Comparison of ENCODE assay signal across 8 cellular contexts in genomic region chr21:36260030-36260787, GRCh38. TPM values are rescaled to one million over a fixed set of nuclear protein-coding genes. Genes with fewer than 3 reads are reported as not detected.
DNase-seq lines count a peak whose midpoint lies in the region; ATAC-seq, FAIRE-seq and TF ChIP-seq lines count a peak whose summit lies in the region.

No MANE protein-coding gene starts in this region.

- H3K36me3 ChIP-seq in KOPT-K1 (ENCODE audit: insufficient read depth, low read length) (peaks cover 41% of the 10 kb centered on the region), SJSA1 (no peaks in the 10 kb centered on the region), GM12878 (ENCODE audit: control insufficient read depth in 2 of 2, insufficient read depth in 2 of 2, low read length in 1 of 2) (no peaks in the 10 kb centered on the region), hepatocyte (replicated peaks; ENCODE audit: insufficient read depth, low read depth) (no peaks in the 10 kb centered on the region), sigmoid colon (peaks cover 0 to 35% (median under 1%) of the 10 kb centered on the region in 4 donors)

- intact Hi-C loops in GM12878 (cut with micrococcal nuclease; ENCODE audit: unreplicated experiment), result no loop called here
- intact Hi-C loops in sigmoid colon (cut with DNase I), result loop anchor here (5.0 kb wide), 2 partner anchors 72 to 118 kb away; no protein-coding TSS in a partner anchor

- peak; percentile 66 for FAIRE-seq in GM12878 (lab: Jason Lieb, UNC)

- no peaks in the 10 kb centered on the region for H3K9me2 ChIP-seq in hepatocyte (replicated peaks; ENCODE audit: insufficient read depth)

- TF ChIP-seq RAD21 in GM12878 (IDR thresholded peaks at IDR 0.05; ENCODE audit: insufficient read depth, low read depth, low read length), result peak; percentile 39; the same call in 1 of the 2 replicates

- H3K79me2 ChIP-seq in GM12878 (ENCODE audit: control insufficient read depth, insufficient read depth, low read length) (no peaks in the 10 kb centered on the region), hepatocyte (no peaks in the 10 kb centered on the region)

- in situ Hi-C loops in GM12878 (cut with MboI), result no loop called here

- H3K9me3 Mint-ChIP-seq in activated CD8-positive, alpha-beta memory T cell treated with anti-CD3 and anti-CD28 coated beads, Interleukin-2, amount 10 ng/mL, durations not matched to agents 7 days and 5 days (ENCODE audit: low read depth), result no peaks in the 10 kb centered on the region

- peak; percentile 92 for ATAC-seq in activated CD8-positive, alpha-beta memory T cell treated with anti-CD3 and anti-CD28 coated beads, Interleukin-2, amount 10 ng/mL, durations not matched to agents 7 days and 5 days
- peak; percentile 74 for ATAC-seq in GM12878

- no peaks in the 10 kb centered on the region for H4K20me1 ChIP-seq in GM12878 (ENCODE audit: control insufficient read depth, insufficient read depth)
- H4K20me1 ChIP-seq in hepatocyte (ENCODE audit: insufficient read depth, poor library complexity, severe bottlenecking), result no peaks in the 10 kb centered on the region

- WGBS in GM12878 (ENCODE audit: insufficient coverage, insufficient replicate concordance, low lambda C conversion rate, missing lambda C conversion rate), result 33% methylated on average over 9 of the region's 10 CpGs
- 50% methylated on average over 10 of the region's 10 CpGs for WGBS in hepatocyte (ENCODE audit: low lambda C conversion rate, missing lambda C conversion rate)
- WGBS in sigmoid colon, 2 donors, result 40 to 47% methylated on average over 10 of the region's 10 CpGs

- no peak for TF ChIP-seq POLR2A in GM12878 (IDR thresholded peaks at IDR 0.05; ENCODE audit: low read depth, low read length)
- no peak for TF ChIP-seq POLR2A in sigmoid colon (IDR thresholded peaks at IDR 0.05)

- CTCF ChIA-PET in activated CD8-positive, alpha-beta memory T cell treated with anti-CD3 and anti-CD28 coated beads, Interleukin-2, amount 10 ng/mL, durations not matched to agents 7 days and 5 days (lab: Charles Lee), result interaction anchor here (0.6 to 2.9 kb wide), 8 partner anchors 15 to 86 kb away, joined by 3 to 20 read pairs (median 4); partner anchors contain the start of gene MORC3
- CTCF ChIA-PET in GM12878 (lab: Yijun Ruan, JAX), result interaction anchor here (0.5 to 1.3 kb wide), 10 partner anchors 12 to 118 kb away, joined by 3 to 8 read pairs (median 3); no protein-coding TSS in a partner anchor

- H3K4me1 Mint-ChIP-seq in activated CD8-positive, alpha-beta memory T cell treated with anti-CD3 and anti-CD28 coated beads, Interleukin-2, amount 10 ng/mL, durations not matched to agents 7 days and 5 days, result peaks cover 21% of the 10 kb centered on the region

- H3K4me1 ChIP-seq in SJSA1 (replicated peaks) (0 out of 2 replicates have a peak, but pooled peaks cover 3% of the 10 kb centered on the region), GM12878 (ENCODE audit: control insufficient read depth, insufficient read depth, low read length) (peaks cover 13% of the 10 kb centered on the region), hepatocyte (ENCODE audit: insufficient read depth) (peaks cover 4% of the 10 kb centered on the region), sigmoid colon (peaks cover 0 to 8% (median 5%) of the 10 kb centered on the region in 4 donors)

- POLR2A ChIA-PET in GM12878 (lab: Charles Lee), result interaction anchor here (0.7 to 1.1 kb wide), 2 partner anchors 24 to 60 kb away, joined by 6 read pairs; partner anchors contain the start of gene MORC3

- TF ChIP-seq EP300 in GM12878 (IDR thresholded peaks at IDR 0.05; ENCODE audit: borderline replicate concordance in 1 of 2, control insufficient read depth in 1 of 2, low read depth in 2 of 2, low read length in 2 of 2), result no peak
- TF ChIP-seq EP300 in sigmoid colon (IDR thresholded peaks at IDR 0.05), result no peak

- H3K36me3 Mint-ChIP-seq in activated CD8-positive, alpha-beta memory T cell treated with anti-CD3 and anti-CD28 coated beads, Interleukin-2, amount 10 ng/mL, durations not matched to agents 7 days and 5 days, result peaks cover 10% of the 10 kb centered on the region

- H3K27me3 Mint-ChIP-seq in activated CD8-positive, alpha-beta memory T cell treated with anti-CD3 and anti-CD28 coated beads, Interleukin-2, amount 10 ng/mL, durations not matched to agents 7 days and 5 days, result no peaks in the 10 kb centered on the region

- H3K27ac ChIP-seq in KOPT-K1 (ENCODE audit: low read depth, low read length, poor library complexity, severe bottlenecking), result peak overlapping the region; percentile 70
- H3K27ac ChIP-seq in SJSA1, result peak overlapping the region; percentile 63
- peak overlapping the region; percentile 56; the same call in 1 of the 2 replicates for H3K27ac ChIP-seq in GM12878 (ENCODE audit: control insufficient read depth, insufficient read depth)
- H3K27ac ChIP-seq in hepatocyte, result peak overlapping the region; percentile 77
- H3K27ac ChIP-seq in sigmoid colon, result peak overlapping the region; percentile 69 to 83 (median 79)

- H2AFZ ChIP-seq in GM12878 (ENCODE audit: control insufficient read depth, low read depth, low read length) (peak overlapping the region; percentile 95), hepatocyte (peak overlapping the region; percentile 80)

- SMC1A ChIA-PET in GM12878 (lab: Charles Lee; ENCODE audit: uncharacterized antibody, unreplicated experiment), result interaction anchor here (0.7 to 1.8 kb wide), 5 partner anchors 18 to 61 kb away, joined by 3 to 8 read pairs (median 3); partner anchors contain the start of gene MORC3

- H3K4me3 ChIP-seq in SJSA1 (peak overlapping the region; percentile 43), GM12878 (peak overlapping the region; percentile 59), hepatocyte (peak overlapping the region; percentile 34), sigmoid colon (peak overlapping the region; percentile 36 to 54 (median 46))

- no TSS peak for BruUV-seq in GM12878 (replicated peaks; lab: Mats Ljungman, UMichigan)

- RAD21 ChIA-PET in GM12878 (lab: Charles Lee; ENCODE audit: unreplicated experiment), result interaction anchor here (0.7 to 0.9 kb wide), 3 partner anchors 19 to 61 kb away, joined by 3 to 8 read pairs (median 4); partner anchors contain the start of gene MORC3

- peak overlapping the region; percentile 81 for H3K27ac Mint-ChIP-seq in activated CD8-positive, alpha-beta memory T cell treated with anti-CD3 and anti-CD28 coated beads, Interleukin-2, amount 10 ng/mL, durations not matched to agents 7 days and 5 days

- H3K27me3 ChIP-seq in SJSA1 (replicated peaks) (no peaks in the 10 kb centered on the region), GM12878 (replicated peaks in 1 of 2; ENCODE audit: control insufficient read depth in 2 of 2, insufficient read depth in 2 of 2, low read length in 1 of 2) (no peaks in the 10 kb centered on the region), hepatocyte (no peaks in the 10 kb centered on the region), sigmoid colon (no peaks in the 10 kb centered on the region)

- H3K9ac ChIP-seq in GM12878 (ENCODE audit: control insufficient read depth, insufficient read depth, low read length), result peak overlapping the region; percentile 46; the same call in 1 of the 2 replicates

- peak; percentile 61 to 73 (median 72) for TF ChIP-seq CTCF in GM12878 (IDR thresholded peaks at IDR 0.05 in 2 of 3, conservative IDR thresholded peaks at IDR 0.05 in 1 of 3; ENCODE audit: control insufficient read depth in 2 of 3, extremely low read depth in 1 of 3, insufficient read depth in 1 of 3, low read depth in 3 of 3, low read length in 3 of 3)
- TF ChIP-seq CTCF in hepatocyte (IDR thresholded peaks at IDR 0.05; ENCODE audit: poor library complexity), result peak; percentile 75
- peak; percentile 51 to 77 (median 72) for TF ChIP-seq CTCF in sigmoid colon (IDR thresholded peaks at IDR 0.05)

- peak; percentile 66 for DNase-seq in activated CD8-positive, alpha-beta memory T cell treated with anti-CD3 and anti-CD28 coated beads, Interleukin-2, amount 10 ng/mL, durations not matched to agents 7 days and 5 days
- DNase-seq in activated CD8-positive, alpha-beta memory T cell treated with anti-CD3 and anti-CD28 coated beads, Interleukin-2, amount 50 U/mL, for 48 hours, result no peak
- peak in 1 of 2 experiments; percentile 83 for DNase-seq in SJSA1 (ENCODE audit: low read depth in 1 of 2, low spot score in 2 of 2)
- peak; percentile 53 for DNase-seq in GM12878 (ENCODE audit: low read depth, low spot score)
- DNase-seq in hepatocyte (ENCODE audit: low spot score), result peak; percentile 77
- DNase-seq in sigmoid colon, result no peak
- DNase-seq in activated effector memory CD4-positive, alpha-beta T cell treated with anti-CD3 and anti-CD28 coated beads, Interleukin-2, amount 50 U/mL, for 16 hours, result no peak

- H3K4me2 ChIP-seq in GM12878 (ENCODE audit: control insufficient read depth, insufficient read depth) (peak overlapping the region; percentile 92), hepatocyte (peak overlapping the region; percentile 71)

- no peaks in the 10 kb centered on the region for H3K9me3 ChIP-seq in KOPT-K1 (ENCODE audit: insufficient read depth, low read length, poor library complexity, severe bottlenecking)
- H3K9me3 ChIP-seq in SJSA1 (replicated peaks), result no peaks in the 10 kb centered on the region
- H3K9me3 ChIP-seq in GM12878 (replicated peaks; ENCODE audit: control insufficient read depth, insufficient read depth, low read length), result no peaks in the 10 kb centered on the region
- no peaks in the 10 kb centered on the region for H3K9me3 ChIP-seq in hepatocyte (ENCODE audit: low read depth)
- no peaks in the 10 kb centered on the region for H3K9me3 ChIP-seq in sigmoid colon

- peak overlapping the region; percentile 72 for H3K4me3 Mint-ChIP-seq in activated CD8-positive, alpha-beta memory T cell treated with anti-CD3 and anti-CD28 coated beads, Interleukin-2, amount 10 ng/mL, durations not matched to agents 7 days and 5 days

RNA-seq across cellular contexts. Expression of gene MORC3, which starts 59.8 kb away (rescaled TPM):
- total RNA-seq in activated CD8-positive, alpha-beta memory T cell treated with anti-CD3 and anti-CD28 coated beads, Interleukin-2, amount 10 ng/mL, durations not matched to agents 7 days and 5 days, result 10 to 100 TPM; 25.6 to 30.5 TPM
- total RNA-seq in SJSA1 (2014; rRNA removed; shearing (Covaris generic)), result 35.4 and 49.6 TPM in 2 replicates
- 132 and 142 TPM in 2 replicates for total RNA-seq in GM12878 (2013; cell fraction: nucleolus; rRNA removed)
- total RNA-seq in GM12878 (2014; rRNA removed) (18.7 and 20.5 TPM in 2 replicates), GM12878 (2014; rRNA removed; fragmentation: Illumina TruSeq; extraction: Trizol) (29.9 and 31.6 TPM in 2 replicates), GM12878 (2021) (15.8 and 16.2 TPM in 2 replicates), hepatocyte (32.7 and 33.3 TPM in 2 replicates), sigmoid colon (10 to 100 TPM; 39.5 to 59.8 (median 48.4) TPM)
- polyA plus RNA-seq in GM12878 (2011; ENCODE audit: low read depth), result 6.5 TPM
- polyA plus RNA-seq in GM12878 (2011; rRNA removed) (22.6 and 40.2 TPM in 2 replicates), GM12878 (2014; fragmentation: Illumina TruSeq; extraction: Trizol) (19.1 and 24.4 TPM in 2 replicates), GM12878 (2014; fragmentation: Nextera tagmentation; extraction: Ambion mirVana) (1 to 10 TPM; 5.5 to 7.1 TPM), GM12878 (2014; rRNA removed) (13.1 and 16.8 TPM in 2 replicates), GM12878 (2016; fragmentation: Nextera tagmentation; extraction: Ambion mirVana) (10 to 100 TPM; 13.1 to 15.2 TPM), hepatocyte (10.8 and 12.3 TPM in 2 replicates), sigmoid colon (10 to 100 TPM; 12.0 to 18.0 (median 14.9) TPM)
- 5.8 and 7.3 TPM in 2 replicates for polyA plus RNA-seq in GM12878 (2011; cell fraction: cytosol; rRNA removed)
- polyA plus RNA-seq in GM12878 (2011; cell fraction: nucleus; rRNA removed), result 18.8 and 19.7 TPM in 2 replicates
- polyA plus RNA-seq in GM12878 (2012), result 9.3 and 15.2 TPM in 2 replicates
- polyA minus RNA-seq in GM12878 (2011; rRNA and poly(A)+ RNA removed), result 16.0 and 28.6 TPM in 2 replicates
- 7.9 TPM in 2 replicates for polyA minus RNA-seq in GM12878 (2011; cell fraction: cytosol; rRNA and poly(A)+ RNA removed)
- 17.8 and 22.4 TPM in 2 replicates for polyA minus RNA-seq in GM12878 (2011; cell fraction: nucleus; rRNA and poly(A)+ RNA removed)

Comparison
In these comparisons a context has a peak if more than half of its experiments do, and no peak if none do; other contexts are left out.
1. DNase-seq: peak in activated CD8-positive, alpha-beta memory T cell treated with anti-CD3 and anti-CD28 coated beads, Interleukin-2, amount 10 ng/mL, durations not matched to agents 7 days and 5 days (single experiment), GM12878 (single experiment) and hepatocyte (single experiment); none in activated CD8-positive, alpha-beta memory T cell treated with anti-CD3 and anti-CD28 coated beads, Interleukin-2, amount 50 U/mL, for 48 hours (single experiment), sigmoid colon (single experiment) and activated effector memory CD4-positive, alpha-beta T cell treated with anti-CD3 and anti-CD28 coated beads, Interleukin-2, amount 50 U/mL, for 16 hours (single experiment).
2. Peak in every context shown above with its lines, with median percentiles within 50 percentile points of each other: H3K27ac ChIP-seq, H3K4me3 ChIP-seq and CTCF ChIP-seq.